Comparison of ENCODE assay signal across 9 cellular contexts in genomic region chr2:54053830-54054229, GRCh38.
A peak's percentile ranks its signal among the peaks of the same experiment; 100 is the strongest.
DNase-seq lines count a peak whose midpoint lies in the region; ATAC-seq and TF ChIP-seq lines count a peak whose summit lies in the region.
"Had no signal": no experiment of that assay in that cellular context is flagged by ENCODE, and none has a peak within 500 bp of the region (broad histone marks: within the 10 kb centered on the region; RNA-seq: fewer than 3 reads in every experiment).

No MANE protein-coding gene starts in this region.

- intact Hi-C loops in activated CD8-positive, alpha-beta T cell treated with anti-CD3 and anti-CD28 coated beads for 36 hours (cut with micrococcal nuclease): no loop called here
- intact Hi-C loops in stomach (cut with DNase I; ENCODE audit: low total_unique reads): no loop called here
- intact Hi-C loops in right cardiac atrium (cut with DNase I): no loop called here

- H3K36me3 ChIP-seq in stomach (peaks cover 0 to 17% (median 12%) of the 10 kb centered on the region in 4 donors), upper lobe of left lung (peaks cover 0 to 11% (median 0%) of the 10 kb centered on the region in 4 donors)

- 15 to 33% (median 27%) methylated on average over 2 of the region's 2 CpGs for WGBS in stomach, 5 donors
- WGBS in right cardiac atrium: 54% methylated on average over 2 of the region's 2 CpGs
- 42 to 74% methylated on average over 2 of the region's 2 CpGs for WGBS in upper lobe of left lung, 2 donors

- H3K4me3 ChIP-seq in stomach: no peak overlapping the region
- H3K4me3 ChIP-seq in right cardiac atrium (ENCODE audit: low read length): no peak overlapping the region
- no peak overlapping the region for H3K4me3 ChIP-seq in upper lobe of left lung

- no peaks in the 10 kb centered on the region for H3K27me3 Mint-ChIP-seq in activated CD4-positive, alpha-beta T cell treated with anti-CD3 and anti-CD28 coated beads, Interleukin-2, amount 10 ng/mL, durations not matched to agents 7 days and 5 days
- H3K27me3 Mint-ChIP-seq in activated CD8-positive, alpha-beta T cell treated with anti-CD3 and anti-CD28 coated beads for 36 hours: no peaks in the 10 kb centered on the region

- peak; percentile 28 for ATAC-seq in HG03039 (IDR thresholded peaks at IDR 0.05; ENCODE audit: unreplicated experiment)
- ATAC-seq in activated CD8-positive, alpha-beta T cell treated with anti-CD3 and anti-CD28 coated beads for 36 hours: no peak
- ATAC-seq in right cardiac atrium: no peak
- no peak for ATAC-seq in upper lobe of left lung (ENCODE audit: low FRiP score in 2 of 2)

- H3K9me3 ChIP-seq in stomach (no peaks in the 10 kb centered on the region), right cardiac atrium (ENCODE audit: control insufficient read depth, low read length) (no peaks in the 10 kb centered on the region), upper lobe of left lung (no peaks in the 10 kb centered on the region)

- no peak for TF ChIP-seq CTCF in activated CD8-positive, alpha-beta T cell treated with anti-CD3 and anti-CD28 coated beads for 36 hours (IDR thresholded peaks at IDR 0.05)
- TF ChIP-seq CTCF in stomach (IDR thresholded peaks at IDR 0.05) (no peak), upper lobe of left lung (IDR thresholded peaks at IDR 0.05) (no peak)

- H3K4me1 ChIP-seq in stomach: peaks cover 0 to 27% (median 12%) of the 10 kb centered on the region in 4 donors
- H3K4me1 ChIP-seq in right cardiac atrium (ENCODE audit: control insufficient read depth, insufficient read depth, low read length): no peaks in the 10 kb centered on the region
- H3K4me1 ChIP-seq in upper lobe of left lung: peaks cover 0 to 6% (median under 1%) of the 10 kb centered on the region in 4 donors

- CTCF ChIA-PET in activated CD4-positive, alpha-beta T cell treated with anti-CD3 and anti-CD28 coated beads, Interleukin-2, amount 10 ng/mL, durations not matched to agents 7 days and 5 days (lab: Charles Lee): no interaction called here
- CTCF ChIA-PET in activated CD8-positive, alpha-beta T cell treated with anti-CD3 and anti-CD28 coated beads for 36 hours (lab: Charles Lee): interaction anchor here (0.8 to 2.3 kb wide), 4 partner anchors 9 to 53 kb away, joined by 3 to 8 read pairs (median 3); no protein-coding TSS in a partner anchor

- no peak for TF ChIP-seq EP300 in stomach (IDR thresholded peaks at IDR 0.05)
- no peak for TF ChIP-seq EP300 in upper lobe of left lung (IDR thresholded peaks at IDR 0.05)

- H3K27ac ChIP-seq in stomach: peak overlapping the region in 4 of 5 donors; percentile 2 to 58 (median 34)
- no peak overlapping the region for H3K27ac ChIP-seq in right cardiac atrium (ENCODE audit: low read length)
- no peak overlapping the region for H3K27ac ChIP-seq in upper lobe of left lung

- H3K4me1 Mint-ChIP-seq in activated CD4-positive, alpha-beta T cell treated with anti-CD3 and anti-CD28 coated beads, Interleukin-2, amount 10 ng/mL, durations not matched to agents 7 days and 5 days: peaks cover 28% of the 10 kb centered on the region
- peaks cover 20% of the 10 kb centered on the region for H3K4me1 Mint-ChIP-seq in activated CD8-positive, alpha-beta T cell treated with anti-CD3 and anti-CD28 coated beads for 36 hours (ENCODE audit: low read depth)

- POLR2A ChIA-PET in activated CD4-positive, alpha-beta T cell treated with anti-CD3 and anti-CD28 coated beads, Interleukin-2, amount 10 ng/mL, durations not matched to agents 7 days and 5 days (lab: Charles Lee): no interaction called here
- POLR2A ChIA-PET in activated CD8-positive, alpha-beta T cell treated with anti-CD3 and anti-CD28 coated beads for 36 hours (lab: Charles Lee): no interaction called here

- H3K27me3 ChIP-seq in stomach: no peaks in the 10 kb centered on the region
- H3K27me3 ChIP-seq in right cardiac atrium (ENCODE audit: control insufficient read depth, insufficient read depth): no peaks in the 10 kb centered on the region
- H3K27me3 ChIP-seq in upper lobe of left lung: no peaks in the 10 kb centered on the region

- H3K4me3 Mint-ChIP-seq in activated CD4-positive, alpha-beta T cell treated with anti-CD3 and anti-CD28 coated beads, Interleukin-2, amount 10 ng/mL, durations not matched to agents 7 days and 5 days: peak overlapping the region; percentile 12
- H3K4me3 Mint-ChIP-seq in activated CD8-positive, alpha-beta T cell treated with anti-CD3 and anti-CD28 coated beads for 36 hours: no peak overlapping the region

- no peak for DNase-seq in activated CD4-positive, alpha-beta T cell treated with anti-CD3 and anti-CD28 coated beads, Interleukin-2, amount 10 ng/mL, durations not matched to agents 7 days and 5 days
- DNase-seq in activated CD4-positive, alpha-beta T cell treated with anti-CD3 and anti-CD28 coated beads for 48 hours: no peak
- DNase-seq in activated CD8-positive, alpha-beta T cell treated with anti-CD3 and anti-CD28 coated beads for 36 hours: no peak
- DNase-seq in stomach: no peak
- no peak for DNase-seq in right cardiac atrium
- DNase-seq in NCI-H1092 treated with DMSO at 0.1 percent for 48 hours (lab: John Stamatoyannopoulos, UW): no peak
- DNase-seq in upper lobe of left lung: no peak
- DNase-seq: NCI-H1417 treated with DMSO at 0.1 percent for 48 hours had no signal

- peak overlapping the region; percentile 71 for H3K27ac Mint-ChIP-seq in activated CD4-positive, alpha-beta T cell treated with anti-CD3 and anti-CD28 coated beads, Interleukin-2, amount 10 ng/mL, durations not matched to agents 7 days and 5 days
- H3K27ac Mint-ChIP-seq in activated CD8-positive, alpha-beta T cell treated with anti-CD3 and anti-CD28 coated beads for 36 hours: peak overlapping the region; percentile 13

- peaks cover 13% of the 10 kb centered on the region for H3K36me3 Mint-ChIP-seq in activated CD4-positive, alpha-beta T cell treated with anti-CD3 and anti-CD28 coated beads, Interleukin-2, amount 10 ng/mL, durations not matched to agents 7 days and 5 days (ENCODE audit: low read depth)
- H3K36me3 Mint-ChIP-seq in activated CD8-positive, alpha-beta T cell treated with anti-CD3 and anti-CD28 coated beads for 36 hours (ENCODE audit: low read depth): peaks cover 17% of the 10 kb centered on the region

- H3K9me3 Mint-ChIP-seq in activated CD4-positive, alpha-beta T cell treated with anti-CD3 and anti-CD28 coated beads, Interleukin-2, amount 10 ng/mL, durations not matched to agents 7 days and 5 days: no peaks in the 10 kb centered on the region
- no peaks in the 10 kb centered on the region for H3K9me3 Mint-ChIP-seq in activated CD8-positive, alpha-beta T cell treated with anti-CD3 and anti-CD28 coated beads for 36 hours

- TF ChIP-seq POLR2A in stomach (IDR thresholded peaks at IDR 0.05) (no peak), upper lobe of left lung (IDR thresholded peaks at IDR 0.05) (no peak)

Comparison
In these comparisons a context has a peak if more than half of its experiments do, and no peak if none do; other contexts are left out.
1. H3K27ac ChIP-seq: peak in stomach (4 of 5); none in right cardiac atrium (single experiment) and upper lobe of left lung (0 of 4).